In genomic region chr1:112700290-112701226, GRCh38 we compare ENCODE assay signal across 8 cellular contexts. TPM values are rescaled to one million over a fixed set of nuclear protein-coding genes. Genes with fewer than 3 reads are reported as not detected.
DNase-seq lines count a peak whose midpoint lies in the region; ATAC-seq and TF ChIP-seq lines count a peak whose summit lies in the region.

No MANE protein-coding gene starts in this region.

- no peak for TF ChIP-seq CTCF in C4-2B (conservative IDR thresholded peaks at IDR 0.05)
- TF ChIP-seq CTCF in KMS-11 (conservative IDR thresholded peaks at IDR 0.05; ENCODE audit: low read depth, low read length), result no peak

- no peak overlapping the region for H2AFZ ChIP-seq in KMS-11 (ENCODE audit: low read depth)

- peak; percentile 30 for ATAC-seq in GM21360 (IDR thresholded peaks at IDR 0.05; ENCODE audit: unreplicated experiment)

- no peaks in the 10 kb centered on the region for H3K9me3 ChIP-seq in thymus (ENCODE audit: control insufficient read depth)

- H3K4me1 ChIP-seq in KMS-11 (ENCODE audit: low read depth, poor library complexity, severe bottlenecking) (peaks cover 57% of the 10 kb centered on the region), thymus (ENCODE audit: control insufficient read depth, insufficient read depth, low read length) (peaks cover 9% of the 10 kb centered on the region)

- H3K9ac ChIP-seq in KMS-11, result peak overlapping the region; percentile 39; the same call in 1 of the 2 replicates

- H3K27ac ChIP-seq in C4-2B, result peak overlapping the region; percentile 68
- H3K27ac ChIP-seq in KMS-11, result peak overlapping the region; percentile 58
- peak overlapping the region; percentile 80 for H3K27ac ChIP-seq in thymus (ENCODE audit: low read depth)

- DNase-seq in SHP77 treated with DMSO at 0.1 percent for 48 hours (lab: John Stamatoyannopoulos, UW) (peak; percentile 38), globus pallidus (ENCODE audit: low spot score) (peak; percentile 95), occipital lobe (lab: John Stamatoyannopoulos, UW) (peak; percentile 73)
- DNase-seq in activated naive CD4-positive, alpha-beta T cell treated with anti-CD3 and anti-CD28 coated beads, Interleukin-2, amount 50 U/mL, for 16 hours, result peak; percentile 62

- H3K4me3 ChIP-seq in KMS-11 (IDR thresholded peaks at IDR 0.05; ENCODE audit: insufficient read depth, low read depth, low read length) (peak overlapping the region; percentile 46), thymus (ENCODE audit: low read length) (no peak overlapping the region)

- peaks cover 14% of the 10 kb centered on the region for H3K79me2 ChIP-seq in KMS-11 (ENCODE audit: insufficient read depth, low read depth)

- H3K4me2 ChIP-seq in KMS-11, result peak overlapping the region; percentile 87

- WGBS in thymus, result 60% methylated on average over 7 of the region's 7 CpGs

- H3K36me3 ChIP-seq in KMS-11 (ENCODE audit: insufficient read depth), result no peaks in the 10 kb centered on the region
- H3K36me3 ChIP-seq in thymus (ENCODE audit: control insufficient read depth, insufficient read depth), result peaks cover 38% of the 10 kb centered on the region

- no peaks in the 10 kb centered on the region for H4K20me1 ChIP-seq in KMS-11 (ENCODE audit: insufficient read depth)

- H3K27me3 ChIP-seq in KMS-11 (ENCODE audit: insufficient read depth, low read depth) (no peaks in the 10 kb centered on the region), thymus (ENCODE audit: control insufficient read depth, insufficient read depth) (no peaks in the 10 kb centered on the region)

RNA-seq across cellular contexts. Expression of gene RHOC, which starts 6.4 kb away (rescaled TPM):
- 37.6 TPM for total RNA-seq in occipital lobe
- 227 TPM for polyA plus RNA-seq in thymus

RNA-seq across cellular contexts. Expression of gene PPM1J, which starts 14.6 kb away (rescaled TPM):
- total RNA-seq in occipital lobe, result 4.4 TPM
- polyA plus RNA-seq in thymus, result 8.4 TPM

RNA-seq across cellular contexts. Expression of gene MOV10, which starts 26.1 kb away (rescaled TPM):
- total RNA-seq in occipital lobe, result 3.7 TPM
- 62.9 TPM for polyA plus RNA-seq in thymus

Comparison
In these comparisons a context has a peak if more than half of its experiments do, and no peak if none do; other contexts are left out.
1. DNase-seq: peak in every context shown above with its lines; median percentile 95 in globus pallidus; 73 in occipital lobe; 62 in activated naive CD4-positive, alpha-beta T cell treated with anti-CD3 and anti-CD28 coated beads, Interleukin-2, amount 50 U/mL, for 16 hours; 38 in SHP77 treated with DMSO at 0.1 percent for 48 hours.